Comparison of ENCODE assay signal across 38 cellular contexts in genomic region chr18:48531082-48531403, GRCh38.
"Had no signal": no experiment of that assay in that cellular context is flagged by ENCODE, and none has a peak within 500 bp of the region (broad histone marks: within the 10 kb centered on the region; RNA-seq: fewer than 3 reads in every experiment).

No MANE protein-coding gene starts in this region.

- H3K4me1 Mint-ChIP-seq: activated naive CD4-positive, alpha-beta T cell treated with anti-CD3 and anti-CD28 coated beads, Interleukin-2, amount 50 U/mL, for 24 hours had no signal

- H3K4me3 ChIP-seq: body of pancreas, breast epithelium, MG63 had no signal

- H3K27ac ChIP-seq: body of pancreas, breast epithelium, RWPE1, VCaP had no signal

- H3K36me3 Mint-ChIP-seq: activated naive CD8-positive, alpha-beta T cell treated with anti-CD3 and anti-CD28 coated beads, Interleukin-2, amount 10 ng/mL, durations not matched to agents 7 days and 5 days had no signal

- H3K4me3 Mint-ChIP-seq: activated CD8-positive, alpha-beta T cell treated with anti-CD3 and anti-CD28 coated beads for 36 hours; activated naive CD4-positive, alpha-beta T cell treated with anti-CD3 and anti-CD28 coated beads, Interleukin-2, amount 50 U/mL, for 24 hours; activated naive CD8-positive, alpha-beta T cell treated with anti-CD3 and anti-CD28 coated beads, Interleukin-2, amount 10 ng/mL, durations not matched to agents 7 days and 5 days; activated T-cell treated with anti-CD3 and anti-CD28 coated beads, Interleukin-2, amount 50 U/mL, for 24 hours had no signal

- H3K9me3 Mint-ChIP-seq: activated CD8-positive, alpha-beta T cell treated with anti-CD3 and anti-CD28 coated beads for 36 hours; activated naive CD4-positive, alpha-beta T cell treated with anti-CD3 and anti-CD28 coated beads, Interleukin-2, amount 50 U/mL, for 24 hours; activated naive CD8-positive, alpha-beta T cell treated with anti-CD3 and anti-CD28 coated beads, Interleukin-2, amount 10 ng/mL, durations not matched to agents 7 days and 5 days; activated T-cell treated with anti-CD3 and anti-CD28 coated beads, Interleukin-2, amount 50 U/mL, for 24 hours; activated T-helper 2 cell treated with anti-CD3 and anti-CD28 coated beads, Interferon-gamma antibody, Interleukin-2, Interleukin-4, amounts not matched to agents 10 μg/mL and 5 μg/mL and 100 μg/mL, durations not matched to agents 14 hours and 24 hours and 36 hours had no signal

- H3K4me1 ChIP-seq: body of pancreas, breast epithelium had no signal

- FAIRE-seq: astrocyte, RCC 7860 had no signal

- H3K27ac Mint-ChIP-seq: activated CD8-positive, alpha-beta T cell treated with anti-CD3 and anti-CD28 coated beads for 36 hours; activated naive CD4-positive, alpha-beta T cell treated with anti-CD3 and anti-CD28 coated beads, Interleukin-2, amount 50 U/mL, for 24 hours; activated naive CD8-positive, alpha-beta T cell treated with anti-CD3 and anti-CD28 coated beads, Interleukin-2, amount 10 ng/mL, durations not matched to agents 7 days and 5 days; activated T-cell treated with anti-CD3 and anti-CD28 coated beads, Interleukin-2, amount 50 U/mL, for 24 hours; activated T-helper 2 cell treated with anti-CD3 and anti-CD28 coated beads, Interferon-gamma antibody, Interleukin-2, Interleukin-4, amounts not matched to agents 10 μg/mL and 5 μg/mL and 100 μg/mL, durations not matched to agents 14 hours and 24 hours and 36 hours had no signal

- H3K27me3 ChIP-seq: body of pancreas, breast epithelium, MG63 had no signal

- DNase-seq: activated CD4-positive, alpha-beta T cell treated with anti-CD3 and anti-CD28 coated beads for 1 hour; activated CD4-positive, alpha-beta T cell treated with anti-CD3 and anti-CD28 coated beads for 48 hours; activated CD4-positive, alpha-beta T cell treated with anti-CD3 and anti-CD28 coated beads, Interleukin-2, amount 50 U/mL, for 4 hours; activated CD4-positive, CD25-positive, alpha-beta regulatory T cell; activated CD8-positive, alpha-beta T cell treated with anti-CD3 and anti-CD28 coated beads for 36 hours; activated gamma-delta T cell; activated naive CD4-positive, alpha-beta T cell treated with Interleukin-2 at 50 U/mL for 16 hours; activated naive CD8-positive, alpha-beta T cell treated with anti-CD3 and anti-CD28 coated beads, Interleukin-2, amount 10 ng/mL, durations not matched to agents 7 days and 5 days; activated T-cell treated with anti-CD3 and anti-CD28 coated beads, Interleukin-2, amount 50 U/mL, for 24 hours; body of pancreas; cerebellar nuclear complex; Kasumi-1; KG1; MG63; NCI-H1092 treated with DMSO at 0.1 percent for 48 hours; NCI-H1417; NCI-H146; NCI-H187; NCI-H2029 treated with DMSO at 0.1 percent for 48 hours; NCI-H2107; NCI-H2171; NCI-H510A; NCI-H526; NCI-H748 treated with DMSO at 0.1 percent for 48 hours; NK-92 treated with Interleukin-12 subunit alpha and Interleukin-12 subunit beta, amount 100 ng/mL, for 24 hours; PC-3; SIG-M5; SW 1271; T-helper 1 cell; T-helper 2 cell; T-helper 9 cell had no signal

- H3K9me3 ChIP-seq: body of pancreas, breast epithelium, MG63 had no signal

- H3K36me3 ChIP-seq: breast epithelium, MG63 had no signal

- ATAC-seq: activated CD8-positive, alpha-beta T cell treated with anti-CD3 and anti-CD28 coated beads for 36 hours; body of pancreas; PC-3 had no signal
